ENCODE assay signal across 1 cellular context in genomic region chr16:85187002-85187401, GRCh38.
TF ChIP-seq lines count a peak whose summit lies in the region.

No MANE protein-coding gene starts in this region.

TF ChIP-seq in H1, 55 proteins besides CTCF, POLR2A, EP300 and RAD21:
- TF ChIP-seq GABPA (IDR thresholded peaks at IDR 0.05; ENCODE audit: borderline replicate concordance, insufficient read depth, low read length) (0 out of 2 replicates have a peak, but pooled peaks have one; percentile 17), SP2 (IDR thresholded peaks at IDR 0.05; ENCODE audit: low read length) (no peak), POLR2AphosphoS5 (IDR thresholded peaks at IDR 0.05; ENCODE audit: low read depth, low read length) (no peak), PHF8 (conservative IDR thresholded peaks at IDR 0.05; ENCODE audit: low read depth, low read length) (no peak), USF2 (IDR thresholded peaks at IDR 0.05; ENCODE audit: low read length) (no peak), BCL11A (IDR thresholded peaks at IDR 0.05; ENCODE audit: low read depth in 2 of 2, low read length in 2 of 2) (no peak), SUZ12 (IDR thresholded peaks at IDR 0.05; ENCODE audit: low read length) (no peak)
TF ChIP-seq in H1: peak in this region for 1.
